13 cellular contexts compared by ENCODE assay signal in the genomic region with DNA sequence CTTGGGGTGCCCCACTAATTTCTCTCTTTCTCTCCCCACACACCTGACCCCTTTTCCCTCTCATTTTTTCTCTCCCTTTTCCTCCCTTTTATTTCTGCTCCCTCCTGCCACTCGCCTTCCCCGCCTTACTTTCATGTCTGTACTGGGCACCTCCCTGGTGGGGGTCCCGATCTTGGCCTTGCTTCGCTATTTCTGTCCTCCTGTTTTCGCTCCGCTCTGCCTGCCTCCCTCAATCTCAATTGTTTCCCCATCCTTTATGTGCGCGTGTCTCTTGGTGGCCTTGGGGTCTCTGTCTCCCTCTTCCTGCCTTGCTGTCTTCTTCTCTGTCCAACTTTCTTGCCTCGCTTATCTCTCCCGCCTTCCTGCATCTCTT. TPM values are rescaled to one million over a fixed set of nuclear protein-coding genes. Genes with fewer than 3 reads are reported as not detected.
DNase-seq lines count a peak whose midpoint lies in the region; TF ChIP-seq lines count a peak whose summit lies in the region.
"Had no signal": no experiment of that assay in that cellular context is flagged by ENCODE, and none has a peak within 500 bp of the region (broad histone marks: within the 10 kb centered on the region; RNA-seq: fewer than 3 reads in every experiment).

No MANE protein-coding gene starts in this region.

- H3K9me3 Mint-ChIP-seq in neural crest cell: no peaks in the 10 kb centered on the region

- TF ChIP-seq CTCF in NB4 (IDR thresholded peaks at IDR 0.05; ENCODE audit: low read depth, low read length) (no peak), cardiac fibroblast (IDR thresholded peaks at IDR 0.05; ENCODE audit: low read depth, low read length) (no peak), neural crest cell (conservative IDR thresholded peaks at IDR 0.05) (no peak)

- no peak overlapping the region for H3K27ac Mint-ChIP-seq in neural crest cell (ENCODE audit: unreplicated experiment)

- TF ChIP-seq POLR2A in NB4 (IDR thresholded peaks at IDR 0.05; ENCODE audit: extremely low read depth, insufficient read length): no peak

- H3K4me3 ChIP-seq in NB4 (ENCODE audit: low read depth, low read length): peak overlapping the region; percentile 55
- peak overlapping the region; percentile 52 to 56 for H3K4me3 ChIP-seq in cardiac fibroblast (replicated peaks in 1 of 2; ENCODE audit: low read depth in 2 of 2, low read length in 2 of 2)

- peaks cover 45% of the 10 kb centered on the region for H3K4me1 Mint-ChIP-seq in neural crest cell

- DNase-seq in NCI-H146 treated with DMSO at 0.1 percent for 48 hours (lab: John Stamatoyannopoulos, UW; ENCODE audit: unreplicated experiment): peak; percentile 69
- DNase-seq in NCI-H146 (lab: John Stamatoyannopoulos, UW): no peak
- DNase-seq in NB4 (ENCODE audit: low read depth): no peak
- no peak for DNase-seq in cardiac fibroblast (ENCODE audit: low read depth in 2 of 2)
- no peak for DNase-seq in neural crest cell (ENCODE audit: low read depth, low spot score)
- DNase-seq in kidney tubule cell (ENCODE audit: low spot score): no peak
- no peak for DNase-seq in NCI-H2029 (lab: John Stamatoyannopoulos, UW)
- no peak for DNase-seq in NCI-H748 (lab: John Stamatoyannopoulos, UW; ENCODE audit: unreplicated experiment)
- DNase-seq: left ventricle myocardium superior; NCI-H526; stimulated activated CD8-positive, alpha-beta memory T cell treated with anti-CD3 and anti-CD28 coated beads, Interleukin-4, amount 100 ng/mL, for 48 hours had no signal

- H3K36me3 Mint-ChIP-seq in neural crest cell (ENCODE audit: low read depth): peaks cover 3% of the 10 kb centered on the region

- H3K4me3 Mint-ChIP-seq in neural crest cell: peak overlapping the region; percentile 76

- peaks cover 67% of the 10 kb centered on the region for H3K27me3 Mint-ChIP-seq in neural crest cell (ENCODE audit: low read depth)

RNA-seq across cellular contexts. Expression of a gene that starts 3.8 kb away (rescaled TPM):
- 0.68 and 0.75 TPM in 2 replicates for total RNA-seq in neural crest cell

RNA-seq across cellular contexts. Expression of a gene that starts 5.9 kb away (rescaled TPM):
- total RNA-seq in neural crest cell: 163 and 172 TPM in 2 replicates

RNA-seq across cellular contexts. Expression of a gene that starts 33.1 kb away (rescaled TPM):
- total RNA-seq in neural crest cell: not detected in 2 replicates
- total RNA-seq: left ventricle myocardium superior; skeletal muscle tissue; T-helper 1 cell treated with Interleukin-12 subunit alpha and Interleukin-12 subunit beta and Interleukin-4 antibody, amounts not matched to agents 30 ng/mL and 1 ng/mL, for 36 hours had no signal

RNA-seq across cellular contexts. Expression of a gene that starts 33.5 kb away (rescaled TPM):
- 6.8 and 8.4 TPM in 2 replicates for total RNA-seq in neural crest cell

RNA-seq across cellular contexts. Expression of a gene that starts 48.5 kb away (rescaled TPM):
- 52.1 and 56.1 TPM in 2 replicates for total RNA-seq in neural crest cell
